In genomic region chr15:51299187-51300015, GRCh38 we compare ENCODE assay signal across 17 cellular contexts. TPM values are rescaled to one million over a fixed set of nuclear protein-coding genes. Genes with fewer than 3 reads are reported as not detected.
DNase-seq lines count a peak whose midpoint lies in the region; TF ChIP-seq lines count a peak whose summit lies in the region.
"Had no signal": no experiment of that assay in that cellular context is flagged by ENCODE, and none has a peak within 500 bp of the region (broad histone marks: within the 10 kb centered on the region; RNA-seq: fewer than 3 reads in every experiment).

No MANE protein-coding gene starts in this region.

- peak overlapping the region; percentile 44 to 52 (median 44) for H3K27ac ChIP-seq in esophagus muscularis mucosa (replicated peaks in 1 of 4)
- no peak overlapping the region for H3K27ac ChIP-seq in endodermal cell (ENCODE audit: low read depth, low read length)
- H3K27ac ChIP-seq in Peyer's patch, result peak overlapping the region in 1 of 4 donors; percentile 37
- H3K27ac ChIP-seq: neutrophil, PC-9 had no signal

- H3K27me3 ChIP-seq in esophagus muscularis mucosa (no peaks in the 10 kb centered on the region), endodermal cell (ENCODE audit: control insufficient read depth, insufficient read depth, low read length, poor library complexity, severe bottlenecking) (no peaks in the 10 kb centered on the region), Peyer's patch (no peaks in the 10 kb centered on the region)
- H3K27me3 ChIP-seq: neutrophil had no signal

- H3K9me3 ChIP-seq in esophagus muscularis mucosa (no peaks in the 10 kb centered on the region), endodermal cell (ENCODE audit: control insufficient read depth, low read length) (no peaks in the 10 kb centered on the region), Peyer's patch (no peaks in the 10 kb centered on the region)
- H3K9me3 ChIP-seq: neutrophil had no signal

- H3K4me1 Mint-ChIP-seq in endodermal cell, result peaks cover 7% of the 10 kb centered on the region
- H3K4me1 Mint-ChIP-seq in activated CD4-positive, alpha-beta memory T cell treated with anti-CD3 and anti-CD28 coated beads, Interleukin-2, amount 10 ng/mL, durations not matched to agents 7 days and 5 days, result no peaks in the 10 kb centered on the region
- H3K4me1 Mint-ChIP-seq: activated naive CD4-positive, alpha-beta T cell treated with anti-CD3 and anti-CD28 coated beads, Interleukin-2, amount 10 ng/mL, durations not matched to agents 7 days and 5 days had no signal

- WGBS in esophagus muscularis mucosa, result 80% methylated on average over 5 of the region's 5 CpGs
- WGBS in endodermal cell (ENCODE audit: insufficient coverage in 1 of 2, insufficient read length in 1 of 2), 2 experiments, result 87 to 97% methylated on average over 3 to 5 of the region's 5 CpGs

- TF ChIP-seq CTCF in esophagus muscularis mucosa (IDR thresholded peaks at IDR 0.05) (no peak), endodermal cell (conservative IDR thresholded peaks at IDR 0.05) (no peak), Peyer's patch (IDR thresholded peaks at IDR 0.05) (no peak)

- no peak overlapping the region for H3K4me3 Mint-ChIP-seq in endodermal cell
- no peak overlapping the region for H3K4me3 Mint-ChIP-seq in activated CD4-positive, alpha-beta memory T cell treated with anti-CD3 and anti-CD28 coated beads, Interleukin-2, amount 10 ng/mL, durations not matched to agents 7 days and 5 days
- H3K4me3 Mint-ChIP-seq: activated naive CD4-positive, alpha-beta T cell treated with anti-CD3 and anti-CD28 coated beads, Interleukin-2, amount 10 ng/mL, durations not matched to agents 7 days and 5 days; memory B cell had no signal

- no peak overlapping the region for H3K9ac ChIP-seq in endodermal cell (ENCODE audit: extremely low read depth, low read length, poor library complexity, severe bottlenecking)

- no peak overlapping the region for H3K4me3 ChIP-seq in esophagus muscularis mucosa
- no peak overlapping the region for H3K4me3 ChIP-seq in endodermal cell (ENCODE audit: low read length)
- no peak overlapping the region for H3K4me3 ChIP-seq in Peyer's patch
- H3K4me3 ChIP-seq: PC-9 had no signal

- H3K27me3 Mint-ChIP-seq in endodermal cell (ENCODE audit: insufficient read depth), result peaks cover 13% of the 10 kb centered on the region
- peaks cover 21% of the 10 kb centered on the region for H3K27me3 Mint-ChIP-seq in activated CD4-positive, alpha-beta memory T cell treated with anti-CD3 and anti-CD28 coated beads, Interleukin-2, amount 10 ng/mL, durations not matched to agents 7 days and 5 days

- CTCF ChIA-PET in activated CD4-positive, alpha-beta memory T cell treated with anti-CD3 and anti-CD28 coated beads, Interleukin-2, amount 10 ng/mL, durations not matched to agents 7 days and 5 days (lab: Charles Lee), result interaction anchor here (1.6 kb wide), 1 partner anchor 136 kb away, joined by 4 read pairs; no protein-coding TSS in a partner anchor

- TF ChIP-seq EP300 in esophagus muscularis mucosa (IDR thresholded peaks at IDR 0.05), result no peak

- H3K9me3 Mint-ChIP-seq in endodermal cell, result peaks cover 5% of the 10 kb centered on the region
- no peaks in the 10 kb centered on the region for H3K9me3 Mint-ChIP-seq in activated CD4-positive, alpha-beta memory T cell treated with anti-CD3 and anti-CD28 coated beads, Interleukin-2, amount 10 ng/mL, durations not matched to agents 7 days and 5 days
- H3K9me3 Mint-ChIP-seq: activated naive CD4-positive, alpha-beta T cell treated with anti-CD3 and anti-CD28 coated beads, Interleukin-2, amount 10 ng/mL, durations not matched to agents 7 days and 5 days; memory B cell had no signal

- peaks cover 2% of the 10 kb centered on the region for H3K36me3 Mint-ChIP-seq in endodermal cell (ENCODE audit: low read depth)
- H3K36me3 Mint-ChIP-seq in activated CD4-positive, alpha-beta memory T cell treated with anti-CD3 and anti-CD28 coated beads, Interleukin-2, amount 10 ng/mL, durations not matched to agents 7 days and 5 days (ENCODE audit: low read depth), result no peaks in the 10 kb centered on the region
- H3K36me3 Mint-ChIP-seq: activated naive CD4-positive, alpha-beta T cell treated with anti-CD3 and anti-CD28 coated beads, Interleukin-2, amount 10 ng/mL, durations not matched to agents 7 days and 5 days; memory B cell had no signal

- intact Hi-C loops in esophagus muscularis mucosa (cut with DNase I), result no loop called here

- TF ChIP-seq POLR2A in esophagus muscularis mucosa (IDR thresholded peaks at IDR 0.05; ENCODE audit: low read depth) (no peak), Peyer's patch (IDR thresholded peaks at IDR 0.05) (no peak)

- POLR2A ChIA-PET in activated CD4-positive, alpha-beta memory T cell treated with anti-CD3 and anti-CD28 coated beads, Interleukin-2, amount 10 ng/mL, durations not matched to agents 7 days and 5 days (lab: Charles Lee), result no interaction called here

- no peak overlapping the region for H3K27ac Mint-ChIP-seq in endodermal cell
- H3K27ac Mint-ChIP-seq in activated CD4-positive, alpha-beta memory T cell treated with anti-CD3 and anti-CD28 coated beads, Interleukin-2, amount 10 ng/mL, durations not matched to agents 7 days and 5 days, result no peak overlapping the region
- H3K27ac Mint-ChIP-seq: activated naive CD4-positive, alpha-beta T cell treated with anti-CD3 and anti-CD28 coated beads, Interleukin-2, amount 10 ng/mL, durations not matched to agents 7 days and 5 days; memory B cell had no signal

- H3K4me1 ChIP-seq in esophagus muscularis mucosa, result peaks cover 3 to 31% (median 13%) of the 10 kb centered on the region in 4 donors
- H3K4me1 ChIP-seq in endodermal cell (ENCODE audit: control insufficient read depth, insufficient read depth, low read length), result no peaks in the 10 kb centered on the region
- no peaks in the 10 kb centered on the region for H3K4me1 ChIP-seq in Peyer's patch

- peak; percentile 42 for DNase-seq in HuH-7 (ENCODE audit: low spot score)
- peak; percentile 56 for DNase-seq in NCI-H345 treated with DMSO at 0.1 percent for 48 hours (lab: John Stamatoyannopoulos, UW; ENCODE audit: unreplicated experiment)
- DNase-seq in esophagus muscularis mucosa (ENCODE audit: extremely low spot score), result no peak
- peak; percentile 80 for DNase-seq in pons (ENCODE audit: low spot score)
- no peak for DNase-seq in endodermal cell
- DNase-seq in Peyer's patch, result no peak
- no peak for DNase-seq in stimulated activated CD4-positive, alpha-beta T cell treated with anti-CD3 and anti-CD28 coated beads, Interleukin-12 subunit alpha, Interleukin-12 subunit beta, amount 100 ng/mL, for 4 hours
- DNase-seq in activated CD4-positive, alpha-beta memory T cell treated with anti-CD3 and anti-CD28 coated beads, Interleukin-2, amount 10 ng/mL, durations not matched to agents 7 days and 5 days, result no peak
- DNase-seq: activated CD4-positive, CD25-positive, alpha-beta regulatory T cell; activated CD8-positive, alpha-beta memory T cell treated with anti-CD3 and anti-CD28 coated beads, Interleukin-2, amount 50 U/mL, for 48 hours; activated naive CD4-positive, alpha-beta T cell treated with anti-CD3 and anti-CD28 coated beads, Interleukin-2, amount 10 ng/mL, durations not matched to agents 7 days and 5 days; DMS79 treated with DMSO at 0.1 percent for 48 hours; effector CD8-positive, alpha-beta T cell; NCI-H2171 treated with DMSO at 0.1 percent for 48 hours; PC-9 had no signal

- no peaks in the 10 kb centered on the region for H3K36me3 ChIP-seq in esophagus muscularis mucosa
- no peaks in the 10 kb centered on the region for H3K36me3 ChIP-seq in endodermal cell (ENCODE audit: control insufficient read depth, insufficient read depth, low read length)
- no peaks in the 10 kb centered on the region for H3K36me3 ChIP-seq in Peyer's patch
- H3K36me3 ChIP-seq: neutrophil had no signal

RNA-seq across cellular contexts. Expression of gene CYP19A1, which starts 39.0 kb away (rescaled TPM):
- 1 to 10 TPM in 3 of 4 donors, not detected in 1; 1.5 to 3.5 (median 2.1) TPM for total RNA-seq in esophagus muscularis mucosa
- total RNA-seq in endodermal cell, result not detected
- polyA plus RNA-seq in endodermal cell (2013, experiment 1 of 2), result not detected
- polyA plus RNA-seq in endodermal cell (2013, experiment 2 of 2), result 0.17 TPM
- under 1 TPM in 1 of 4 donors, not detected in 3; 0.83 TPM for total RNA-seq in Peyer's patch
- not detected for total RNA-seq in activated CD4-positive, alpha-beta memory T cell treated with anti-CD3 and anti-CD28 coated beads, Interleukin-2, amount 10 ng/mL, durations not matched to agents 7 days and 5 days

RNA-seq across cellular contexts. Expression of gene GLDN, which starts 42.1 kb away (rescaled TPM):
- total RNA-seq in esophagus muscularis mucosa (1 to 10 TPM; 2.2 to 9.9 (median 4.3) TPM), endodermal cell (1 to 10 TPM in 1 of 2 donors, under 1 TPM in 1; 0.62 to 1.7 TPM), Peyer's patch (under 1 TPM in 2 of 4 donors, not detected in 2; 0.13 to 0.18 TPM)
- polyA plus RNA-seq in endodermal cell (2013, experiment 1 of 2), result 2.1 TPM
- 2.2 TPM for polyA plus RNA-seq in endodermal cell (2013, experiment 2 of 2)
- not detected for total RNA-seq in activated CD4-positive, alpha-beta memory T cell treated with anti-CD3 and anti-CD28 coated beads, Interleukin-2, amount 10 ng/mL, durations not matched to agents 7 days and 5 days
- total RNA-seq: PC-9 had no signal

Comparison
In these comparisons a context has a peak if more than half of its experiments do, and no peak if none do; other contexts are left out.
1. DNase-seq: peak in HuH-7 (single experiment), NCI-H345 treated with DMSO at 0.1 percent for 48 hours (single experiment) and pons (single experiment); none in esophagus muscularis mucosa (single experiment), endodermal cell (single experiment), Peyer's patch (0 of 3), stimulated activated CD4-positive, alpha-beta T cell treated with anti-CD3 and anti-CD28 coated beads, Interleukin-12 subunit alpha, Interleukin-12 subunit beta, amount 100 ng/mL, for 4 hours (single experiment) and activated CD4-positive, alpha-beta memory T cell treated with anti-CD3 and anti-CD28 coated beads, Interleukin-2, amount 10 ng/mL, durations not matched to agents 7 days and 5 days (single experiment).